1 cellular context compared by ENCODE assay signal in the genomic region with DNA sequence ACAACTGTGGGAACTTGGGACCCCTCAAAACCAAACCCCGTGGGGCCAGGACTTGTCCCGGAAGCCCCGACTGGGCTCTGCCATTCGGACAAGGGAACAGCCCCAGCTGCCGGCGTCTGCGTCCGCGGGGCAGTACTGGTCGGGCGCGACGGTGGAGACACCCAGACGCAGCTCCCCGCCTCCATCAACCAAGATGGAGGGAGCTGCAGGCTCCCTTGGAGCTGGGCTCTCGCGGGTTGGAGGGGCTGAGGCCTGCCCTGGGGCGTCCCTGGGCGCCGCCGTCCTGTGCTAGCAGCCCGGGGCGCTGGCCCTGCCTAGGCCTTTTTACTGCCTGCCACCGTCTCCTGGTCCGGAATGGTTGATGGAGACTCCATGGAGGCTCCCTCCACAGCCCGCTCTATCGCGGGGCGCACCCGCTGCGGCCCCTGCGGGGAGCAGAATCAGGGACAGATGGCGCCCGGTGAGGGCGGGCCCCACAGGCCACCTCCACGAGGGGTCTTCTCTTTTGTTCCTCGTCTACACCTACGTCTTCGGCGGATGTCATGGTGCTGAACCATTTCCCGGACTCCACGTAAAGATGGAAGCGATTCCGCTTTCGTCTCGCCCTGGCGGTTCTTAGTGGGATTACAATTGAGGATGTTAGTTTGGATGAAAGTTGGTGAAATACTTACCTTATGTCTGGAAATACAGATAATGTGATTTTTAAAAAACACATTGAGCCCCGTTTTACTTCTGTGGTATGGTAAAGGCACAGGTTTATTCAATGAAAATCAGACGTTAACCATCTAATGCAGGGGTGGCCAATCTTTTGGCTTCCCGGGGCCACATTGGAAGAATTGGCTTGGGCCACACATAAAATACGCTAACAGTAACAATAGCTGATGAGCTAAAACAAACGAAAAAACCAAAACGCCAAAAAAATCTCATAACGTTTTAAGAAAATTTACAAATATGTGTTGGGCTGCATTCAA.
TF ChIP-seq lines count a peak whose summit lies in the region.

No MANE protein-coding gene starts in this region.

TF ChIP-seq in SK-N-SH treated with all-trans-retinoic acid at 6 μM for 48 hours, 23 proteins besides CTCF, POLR2A, EP300 and RAD21 (continued from another document):
- TF ChIP-seq, protein P1, sequence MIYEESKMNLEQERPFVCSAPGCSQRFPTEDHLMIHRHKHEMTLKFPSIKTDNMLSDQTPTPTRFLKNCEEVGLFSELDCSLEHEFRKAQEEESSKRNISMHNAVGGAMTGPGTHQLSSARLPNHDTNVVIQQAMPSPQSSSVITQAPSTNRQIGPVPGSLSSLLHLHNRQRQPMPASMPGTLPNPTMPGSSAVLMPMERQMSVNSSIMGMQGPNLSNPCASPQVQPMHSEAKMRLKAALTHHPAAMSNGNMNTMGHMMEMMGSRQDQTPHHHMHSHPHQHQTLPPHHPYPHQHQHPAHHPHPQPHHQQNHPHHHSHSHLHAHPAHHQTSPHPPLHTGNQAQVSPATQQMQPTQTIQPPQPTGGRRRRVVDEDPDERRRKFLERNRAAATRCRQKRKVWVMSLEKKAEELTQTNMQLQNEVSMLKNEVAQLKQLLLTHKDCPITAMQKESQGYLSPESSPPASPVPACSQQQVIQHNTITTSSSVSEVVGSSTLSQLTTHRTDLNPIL (CRISPR knock-in tag; IDR thresholded peaks at IDR 0.05; ENCODE audit: low read depth) = no peak
- TF ChIP-seq, protein P2, sequence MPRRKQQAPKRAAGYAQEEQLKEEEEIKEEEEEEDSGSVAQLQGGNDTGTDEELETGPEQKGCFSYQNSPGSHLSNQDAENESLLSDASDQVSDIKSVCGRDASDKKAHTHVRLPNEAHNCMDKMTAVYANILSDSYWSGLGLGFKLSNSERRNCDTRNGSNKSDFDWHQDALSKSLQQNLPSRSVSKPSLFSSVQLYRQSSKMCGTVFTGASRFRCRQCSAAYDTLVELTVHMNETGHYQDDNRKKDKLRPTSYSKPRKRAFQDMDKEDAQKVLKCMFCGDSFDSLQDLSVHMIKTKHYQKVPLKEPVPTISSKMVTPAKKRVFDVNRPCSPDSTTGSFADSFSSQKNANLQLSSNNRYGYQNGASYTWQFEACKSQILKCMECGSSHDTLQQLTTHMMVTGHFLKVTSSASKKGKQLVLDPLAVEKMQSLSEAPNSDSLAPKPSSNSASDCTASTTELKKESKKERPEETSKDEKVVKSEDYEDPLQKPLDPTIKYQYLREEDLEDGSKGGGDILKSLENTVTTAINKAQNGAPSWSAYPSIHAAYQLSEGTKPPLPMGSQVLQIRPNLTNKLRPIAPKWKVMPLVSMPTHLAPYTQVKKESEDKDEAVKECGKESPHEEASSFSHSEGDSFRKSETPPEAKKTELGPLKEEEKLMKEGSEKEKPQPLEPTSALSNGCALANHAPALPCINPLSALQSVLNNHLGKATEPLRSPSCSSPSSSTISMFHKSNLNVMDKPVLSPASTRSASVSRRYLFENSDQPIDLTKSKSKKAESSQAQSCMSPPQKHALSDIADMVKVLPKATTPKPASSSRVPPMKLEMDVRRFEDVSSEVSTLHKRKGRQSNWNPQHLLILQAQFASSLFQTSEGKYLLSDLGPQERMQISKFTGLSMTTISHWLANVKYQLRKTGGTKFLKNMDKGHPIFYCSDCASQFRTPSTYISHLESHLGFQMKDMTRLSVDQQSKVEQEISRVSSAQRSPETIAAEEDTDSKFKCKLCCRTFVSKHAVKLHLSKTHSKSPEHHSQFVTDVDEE (CRISPR knock-in tag; IDR thresholded peaks at IDR 0.05) = no peak
- TF ChIP-seq, protein P3, sequence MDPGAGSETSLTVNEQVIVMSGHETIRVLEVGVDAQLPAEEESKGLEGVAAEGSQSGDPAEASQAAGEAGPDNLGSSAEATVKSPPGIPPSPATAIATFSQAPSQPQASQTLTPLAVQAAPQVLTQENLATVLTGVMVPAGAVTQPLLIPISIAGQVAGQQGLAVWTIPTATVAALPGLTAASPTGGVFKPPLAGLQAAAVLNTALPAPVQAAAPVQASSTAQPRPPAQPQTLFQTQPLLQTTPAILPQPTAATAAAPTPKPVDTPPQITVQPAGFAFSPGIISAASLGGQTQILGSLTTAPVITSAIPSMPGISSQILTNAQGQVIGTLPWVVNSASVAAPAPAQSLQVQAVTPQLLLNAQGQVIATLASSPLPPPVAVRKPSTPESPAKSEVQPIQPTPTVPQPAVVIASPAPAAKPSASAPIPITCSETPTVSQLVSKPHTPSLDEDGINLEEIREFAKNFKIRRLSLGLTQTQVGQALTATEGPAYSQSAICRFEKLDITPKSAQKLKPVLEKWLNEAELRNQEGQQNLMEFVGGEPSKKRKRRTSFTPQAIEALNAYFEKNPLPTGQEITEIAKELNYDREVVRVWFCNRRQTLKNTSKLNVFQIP (CRISPR knock-in tag; IDR thresholded peaks at IDR 0.05; ENCODE audit: borderline replicate concordance, low read depth) = no peak
- TF ChIP-seq BACH2 (CRISPR knock-in tag; IDR thresholded peaks at IDR 0.05; ENCODE audit: borderline replicate concordance) = no peak
- no peak for TF ChIP-seq PPARA (CRISPR knock-in tag; IDR thresholded peaks at IDR 0.05; ENCODE audit: borderline replicate concordance)
- no peak for TF ChIP-seq ZNF8 (CRISPR knock-in tag; IDR thresholded peaks at IDR 0.05)
- no peak for TF ChIP-seq ARNTL (CRISPR knock-in tag; IDR thresholded peaks at IDR 0.05; ENCODE audit: borderline replicate concordance, low read depth)
- TF ChIP-seq, protein P4, sequence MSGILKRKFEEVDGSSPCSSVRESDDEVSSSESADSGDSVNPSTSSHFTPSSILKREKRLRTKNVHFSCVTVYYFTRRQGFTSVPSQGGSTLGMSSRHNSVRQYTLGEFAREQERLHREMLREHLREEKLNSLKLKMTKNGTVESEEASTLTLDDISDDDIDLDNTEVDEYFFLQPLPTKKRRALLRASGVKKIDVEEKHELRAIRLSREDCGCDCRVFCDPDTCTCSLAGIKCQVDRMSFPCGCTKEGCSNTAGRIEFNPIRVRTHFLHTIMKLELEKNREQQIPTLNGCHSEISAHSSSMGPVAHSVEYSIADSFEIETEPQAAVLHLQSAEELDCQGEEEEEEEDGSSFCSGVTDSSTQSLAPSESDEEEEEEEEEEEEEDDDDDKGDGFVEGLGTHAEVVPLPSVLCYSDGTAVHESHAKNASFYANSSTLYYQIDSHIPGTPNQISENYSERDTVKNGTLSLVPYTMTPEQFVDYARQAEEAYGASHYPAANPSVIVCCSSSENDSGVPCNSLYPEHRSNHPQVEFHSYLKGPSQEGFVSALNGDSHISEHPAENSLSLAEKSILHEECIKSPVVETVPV (CRISPR knock-in tag; IDR thresholded peaks at IDR 0.05) = no peak
TF ChIP-seq in SK-N-SH treated with all-trans-retinoic acid at 6 μM for 48 hours: peak in this region for 0.
